ENCODE assay signal across 1 cellular context in genomic region chr16:424623-425081, GRCh38.
TF ChIP-seq lines count a peak whose summit lies in the region.

No MANE protein-coding gene starts in this region.

TF ChIP-seq in GM23338, 12 proteins besides CTCF, POLR2A, EP300 and RAD21 (continued from another document):
- TF ChIP-seq ZNF462 (CRISPR knock-in tag; IDR thresholded peaks at IDR 0.05) (no peak), ETS1 (IDR thresholded peaks at IDR 0.05) (no peak), ZNF331 (CRISPR knock-in tag; IDR thresholded peaks at IDR 0.05; ENCODE audit: low read depth) (no peak), POLR2AphosphoS5 (IDR thresholded peaks at IDR 0.05; ENCODE audit: low read depth) (no peak), EZH2 (IDR thresholded peaks at IDR 0.05; ENCODE audit: low read depth, unreplicated experiment) (no peak), CREB1 (CRISPR knock-in tag; IDR thresholded peaks at IDR 0.05; ENCODE audit: low read depth) (no peak), REST (IDR thresholded peaks at IDR 0.05; ENCODE audit: unreplicated experiment) (no peak)
